11 cellular contexts compared by ENCODE assay signal in genomic region chr3:159669024-159669476, GRCh38.
A peak's percentile ranks its signal among the peaks of the same experiment; 100 is the strongest.
DNase-seq lines count a peak whose midpoint lies in the region; ATAC-seq and TF ChIP-seq lines count a peak whose summit lies in the region.
"Had no signal": no experiment of that assay in that cellular context is flagged by ENCODE, and none has a peak within 500 bp of the region (broad histone marks: within the 10 kb centered on the region; RNA-seq: fewer than 3 reads in every experiment).

No MANE protein-coding gene starts in this region.

- H3K9me2 ChIP-seq in PC-3 (replicated peaks; ENCODE audit: low read length) = no peaks in the 10 kb centered on the region

- BruUV-seq in PC-3 (replicated peaks; lab: Mats Ljungman, UMichigan) = no TSS peak

- no peaks in the 10 kb centered on the region for H4K20me1 ChIP-seq in PC-3 (ENCODE audit: low read length)

- no peak for TF ChIP-seq CTCF in PC-3 (conservative IDR thresholded peaks at IDR 0.05; ENCODE audit: low read depth, low read length)
- TF ChIP-seq CTCF in osteocyte (IDR thresholded peaks at IDR 0.05) = no peak

- no peak overlapping the region for H3K27ac ChIP-seq in PC-3 (ENCODE audit: low read length)
- H3K27ac ChIP-seq: gastroesophageal sphincter had no signal

- no peaks in the 10 kb centered on the region for H3K79me2 ChIP-seq in PC-3 (ENCODE audit: low read length)

- no peaks in the 10 kb centered on the region for H3K36me3 ChIP-seq in PC-3 (ENCODE audit: low read depth, low read length)
- H3K36me3 ChIP-seq: gastroesophageal sphincter had no signal

- no peaks in the 10 kb centered on the region for H3K9me3 ChIP-seq in PC-3 (ENCODE audit: low read length)
- H3K9me3 ChIP-seq: gastroesophageal sphincter had no signal

- no peak overlapping the region for H3K4me3 Mint-ChIP-seq in osteocyte (ENCODE audit: unreplicated experiment)
- H3K4me3 Mint-ChIP-seq: brain, IgD-negative memory B cell had no signal

- peaks cover 6% of the 10 kb centered on the region for H3K4me1 ChIP-seq in PC-3 (ENCODE audit: insufficient read depth, low read length)

- H3F3A ChIP-seq in PC-3 (ENCODE audit: low read length, unreplicated experiment) = peaks cover 5% of the 10 kb centered on the region

- intact Hi-C loops in PC-3 (cut with micrococcal nuclease) = no loop called here

- ATAC-seq in PC-3 (no peak), GM21529 (IDR thresholded peaks at IDR 0.05; ENCODE audit: unreplicated experiment) (no peak)
- ATAC-seq: gastroesophageal sphincter had no signal

- no peaks in the 10 kb centered on the region for H3K36me3 Mint-ChIP-seq in osteocyte (ENCODE audit: unreplicated experiment)
- H3K36me3 Mint-ChIP-seq: brain, IgD-negative memory B cell had no signal

- POLR2A ChIA-PET in PC-3 (lab: Charles Lee; ENCODE audit: unreplicated experiment) = no interaction called here

- no peak overlapping the region for H3K4me3 ChIP-seq in PC-3 (ENCODE audit: low read length)
- H3K4me3 ChIP-seq: gastroesophageal sphincter had no signal

- CTCF ChIA-PET in PC-3 (lab: Charles Lee) = no interaction called here

- no peaks in the 10 kb centered on the region for H3K27me3 Mint-ChIP-seq in osteocyte (ENCODE audit: unreplicated experiment)
- H3K27me3 Mint-ChIP-seq: brain had no signal

- no peaks in the 10 kb centered on the region for H3K9me3 Mint-ChIP-seq in osteocyte (ENCODE audit: unreplicated experiment)
- H3K9me3 Mint-ChIP-seq: brain, IgD-negative memory B cell had no signal

- no peaks in the 10 kb centered on the region for H3K27me3 ChIP-seq in PC-3 (ENCODE audit: low read length)
- H3K27me3 ChIP-seq: gastroesophageal sphincter had no signal

- DNase-seq in ELF-1 (ENCODE audit: low read depth, low spot score) (peak; percentile 3), PC-3 (peak; percentile 10), glomerular endothelial cell (ENCODE audit: extremely low read depth, low read depth, low spot score) (peak; percentile 16), osteocyte (ENCODE audit: extremely low spot score, unreplicated experiment) (no peak), KG1 (lab: John Stamatoyannopoulos, UW) (no peak), cerebellar nuclear complex (lab: John Stamatoyannopoulos, UW) (no peak)
- DNase-seq in stimulated activated CD4-positive, alpha-beta T cell treated with anti-CD3 and anti-CD28 coated beads, Interleukin-15, amount 100 ng/mL, for 24 hours = no peak

- H3K4me1 Mint-ChIP-seq in osteocyte (ENCODE audit: unreplicated experiment) = peaks cover 14% of the 10 kb centered on the region
- H3K4me1 Mint-ChIP-seq: IgD-negative memory B cell had no signal

- H3K9ac ChIP-seq in PC-3 (ENCODE audit: low read length) = no peak overlapping the region

- no peak overlapping the region for H2AFZ ChIP-seq in PC-3 (ENCODE audit: low read length)

- no peak overlapping the region for H3K4me2 ChIP-seq in PC-3 (ENCODE audit: low read length)

- peak overlapping the region; percentile 47 for H3K27ac Mint-ChIP-seq in osteocyte (ENCODE audit: unreplicated experiment)
- H3K27ac Mint-ChIP-seq: IgD-negative memory B cell had no signal

Comparison
In these comparisons a context has a peak if more than half of its experiments do, and no peak if none do; other contexts are left out.
1. DNase-seq: peak in ELF-1 (single experiment), PC-3 (single experiment) and glomerular endothelial cell (single experiment); none in osteocyte (single experiment), KG1 (single experiment), stimulated activated CD4-positive, alpha-beta T cell treated with anti-CD3 and anti-CD28 coated beads, Interleukin-15, amount 100 ng/mL, for 24 hours (single experiment) and cerebellar nuclear complex (0 of 2).